In genomic region chr2:148875387-148876051, GRCh38 we compare ENCODE assay signal across 8 cellular contexts. TPM values are rescaled to one million over a fixed set of nuclear protein-coding genes. Genes with fewer than 3 reads are reported as not detected.
DNase-seq lines count a peak whose midpoint lies in the region; ATAC-seq and TF ChIP-seq lines count a peak whose summit lies in the region.

No MANE protein-coding gene starts in this region.

- H3K27me3 Mint-ChIP-seq in nephron progenitor cell (ENCODE audit: low read depth, poor library complexity): peaks cover 29% of the 10 kb centered on the region

- H3K9me3 Mint-ChIP-seq in nephron progenitor cell: peaks cover 23% of the 10 kb centered on the region

- H3K36me3 ChIP-seq in brain microvascular endothelial cell (replicated peaks): no peaks in the 10 kb centered on the region

- in situ Hi-C loops in brain microvascular endothelial cell (cut with HindIII; ENCODE audit: low pct_ligation_motif_present, low sequenced_read_pairs): no loop called here

- no peaks in the 10 kb centered on the region for H3K36me3 Mint-ChIP-seq in nephron progenitor cell (ENCODE audit: low read depth)

- H3K4me1 Mint-ChIP-seq in nephron progenitor cell: peaks cover 13% of the 10 kb centered on the region

- H3K27ac ChIP-seq in brain microvascular endothelial cell: no peak overlapping the region

- TF ChIP-seq CTCF in brain microvascular endothelial cell (IDR thresholded peaks at IDR 0.05; ENCODE audit: low read depth, low read length, missing control alignments): no peak
- no peak for TF ChIP-seq CTCF in nephron progenitor cell (IDR thresholded peaks at IDR 0.05)

- ATAC-seq in GM21576 (IDR thresholded peaks at IDR 0.05; ENCODE audit: unreplicated experiment): peak; percentile 24

- peak overlapping the region; percentile 30 for H3K4me3 ChIP-seq in brain microvascular endothelial cell (ENCODE audit: low read depth, low read length)

- no peak overlapping the region for H3K27ac Mint-ChIP-seq in nephron progenitor cell

- H3K4me3 Mint-ChIP-seq in nephron progenitor cell: peak overlapping the region; percentile 86

- H3K27me3 ChIP-seq in brain microvascular endothelial cell (replicated peaks): peaks cover 22% of the 10 kb centered on the region

- DNase-seq in NCI-H510A (lab: John Stamatoyannopoulos, UW): peak; percentile 30
- no peak for DNase-seq in NCI-H510A treated with DMSO at 0.1 percent for 48 hours (lab: John Stamatoyannopoulos, UW)
- peak; percentile 20 for DNase-seq in HuH-7 (ENCODE audit: low spot score)
- DNase-seq in brain microvascular endothelial cell: no peak
- peak; percentile 20 for DNase-seq in nephron progenitor cell
- no peak for DNase-seq in EL
- DNase-seq in occipital lobe (lab: John Stamatoyannopoulos, UW): no peak

RNA-seq across cellular contexts. Expression of gene KIF5C, which starts 0.5 kb away (rescaled TPM):
- 379 TPM for total RNA-seq in occipital lobe

Comparison
In these comparisons a context has a peak if more than half of its experiments do, and no peak if none do; other contexts are left out.
1. DNase-seq: peak in NCI-H510A (single experiment), HuH-7 (single experiment) and nephron progenitor cell (single experiment); none in NCI-H510A treated with DMSO at 0.1 percent for 48 hours (single experiment), brain microvascular endothelial cell (single experiment), EL (single experiment) and occipital lobe (single experiment).